14 cellular contexts compared by ENCODE assay signal in genomic region chr2:149104221-149104620, GRCh38.
DNase-seq lines count a peak whose midpoint lies in the region; ATAC-seq, FAIRE-seq and TF ChIP-seq lines count a peak whose summit lies in the region.
"Had no signal": no experiment of that assay in that cellular context is flagged by ENCODE, and none has a peak within 500 bp of the region (broad histone marks: within the 10 kb centered on the region; RNA-seq: fewer than 3 reads in every experiment).

No MANE protein-coding gene starts in this region.

- H3K79me2 ChIP-seq in GM23248 (ENCODE audit: insufficient read depth) (no peaks in the 10 kb centered on the region), keratinocyte (ENCODE audit: control insufficient read depth, insufficient read depth, low read length) (no peaks in the 10 kb centered on the region)

- H3K4me1 ChIP-seq in GM23248 (ENCODE audit: insufficient read depth) (peaks cover 18% of the 10 kb centered on the region; the same call in 1 of the 2 replicates), keratinocyte (ENCODE audit: control insufficient read depth, extremely low read depth, insufficient read depth, low read length) (peaks cover 24% of the 10 kb centered on the region)
- H3K4me1 ChIP-seq: HAP-1 had no signal

- intact Hi-C loops in posterior vena cava (cut with DNase I): no loop called here
- intact Hi-C loops in cardiac septum (cut with DNase I): no loop called here

- dilution Hi-C loops in keratinocyte (cut with MboI; ENCODE audit: extremely low pct_ligation_motif_present, low sequenced_read_pairs): no loop called here

- H3K36me3 ChIP-seq in GM23248 (ENCODE audit: low read depth) (no peaks in the 10 kb centered on the region), bronchial epithelial cell (ENCODE audit: control insufficient read depth, insufficient read depth, low read length) (no peaks in the 10 kb centered on the region), keratinocyte (ENCODE audit: control insufficient read depth in 2 of 2, extremely low read depth in 1 of 2, insufficient read depth in 2 of 2, low read length in 2 of 2) (no peaks in the 10 kb centered on the region)
- H3K36me3 ChIP-seq: HAP-1 had no signal

- H3K27me3 ChIP-seq in GM23248 (replicated peaks; ENCODE audit: insufficient read depth): no peaks in the 10 kb centered on the region
- no peaks in the 10 kb centered on the region for H3K27me3 ChIP-seq in bronchial epithelial cell (ENCODE audit: control insufficient read depth, insufficient read depth, low read length)
- no peaks in the 10 kb centered on the region for H3K27me3 ChIP-seq in keratinocyte (ENCODE audit: control insufficient read depth, extremely low read depth, insufficient read depth, low read length)

- H3K9me1 ChIP-seq in keratinocyte (ENCODE audit: control insufficient read depth, extremely low read depth, insufficient read depth, low read length): no peaks in the 10 kb centered on the region

- no peak overlapping the region for H3K27ac Mint-ChIP-seq in natural killer cell treated with Interleukin-12 subunit alpha and Interleukin-12 subunit beta and Interleukin-15 and Interleukin-18, amount 100 ng/mL, for 72 hours
- H3K27ac Mint-ChIP-seq: CD4-positive, alpha-beta T cell had no signal

- no peak overlapping the region for H3K4me3 ChIP-seq in GM23248
- H3K4me3 ChIP-seq in bronchial epithelial cell (ENCODE audit: low read depth, low read length): no peak overlapping the region
- H3K4me3 ChIP-seq in keratinocyte (ENCODE audit: control insufficient read depth in 2 of 3, extremely low read depth in 1 of 3, insufficient read depth in 2 of 3, low read depth in 1 of 3, low read length in 3 of 3): no peak overlapping the region
- H3K4me3 ChIP-seq: GM12878, HAP-1 had no signal

- H3K9me2 ChIP-seq in GM23248 (ENCODE audit: insufficient read depth): no peaks in the 10 kb centered on the region

- peaks cover 10% of the 10 kb centered on the region for H3K36me3 Mint-ChIP-seq in natural killer cell treated with Interleukin-12 subunit alpha and Interleukin-12 subunit beta and Interleukin-15 and Interleukin-18, amount 100 ng/mL, for 72 hours

- H4K20me1 ChIP-seq in GM23248 (ENCODE audit: insufficient read depth): no peaks in the 10 kb centered on the region
- no peaks in the 10 kb centered on the region for H4K20me1 ChIP-seq in keratinocyte (ENCODE audit: control insufficient read depth, extremely low read depth, insufficient read depth, low read length)

- H3K9me3 ChIP-seq in GM23248 (ENCODE audit: low read depth) (no peaks in the 10 kb centered on the region), keratinocyte (ENCODE audit: control insufficient read depth, low read depth, low read length) (no peaks in the 10 kb centered on the region)
- H3K9me3 ChIP-seq: HAP-1 had no signal

- in situ Hi-C loops in GM23248 (cut with MboI): no loop called here

- no peak for ATAC-seq in natural killer cell treated with Interleukin-12 subunit alpha and Interleukin-12 subunit beta and Interleukin-15 and Interleukin-18, amount 100 ng/mL, for 72 hours
- ATAC-seq: GM12878 had no signal

- TF ChIP-seq CTCF in bronchial epithelial cell (IDR thresholded peaks at IDR 0.05; ENCODE audit: insufficient read depth, low read length, severe bottlenecking): no peak
- no peak for TF ChIP-seq CTCF in keratinocyte (optimal IDR thresholded peaks at IDR 0.05 in 1 of 3, IDR thresholded peaks at IDR 0.05 in 1 of 3, conservative IDR thresholded peaks at IDR 0.05 in 1 of 3; ENCODE audit: extremely low read depth in 1 of 3, insufficient read depth in 2 of 3, low read length in 3 of 3)

- no peak overlapping the region for H2AFZ ChIP-seq in GM23248
- peak overlapping the region; percentile 47 for H2AFZ ChIP-seq in keratinocyte (ENCODE audit: control insufficient read depth, low read length)

- no peaks in the 10 kb centered on the region for H3F3A ChIP-seq in GM23248 (ENCODE audit: insufficient read depth)

- FAIRE-seq in bronchial epithelial cell (lab: Jason Lieb, UNC) (no peak), keratinocyte (lab: Jason Lieb, UNC) (peak; percentile 69)
- FAIRE-seq: D721Med, GM12878 had no signal

- peaks cover 3% of the 10 kb centered on the region for H3K9me3 Mint-ChIP-seq in natural killer cell treated with Interleukin-12 subunit alpha and Interleukin-12 subunit beta and Interleukin-15 and Interleukin-18, amount 100 ng/mL, for 72 hours

- peak overlapping the region; percentile 26 for H3K4me2 ChIP-seq in GM23248 (ENCODE audit: unreplicated experiment)
- peak overlapping the region; percentile 19 for H3K4me2 ChIP-seq in keratinocyte (ENCODE audit: control insufficient read depth, extremely low read depth, insufficient read depth, low read depth, low read length)

- H3K9ac ChIP-seq in GM23248: no peak overlapping the region
- H3K9ac ChIP-seq in keratinocyte (ENCODE audit: control insufficient read depth, extremely low read depth, insufficient read depth, low read length): no peak overlapping the region

- no peak overlapping the region for H3K27ac ChIP-seq in GM23248
- no peak overlapping the region for H3K27ac ChIP-seq in keratinocyte (ENCODE audit: control insufficient read depth, insufficient read depth, low read length)
- H3K27ac ChIP-seq: C4-2B had no signal

- 37 to 42% methylated on average over 1 of the region's 1 CpG for WGBS in GM23248 (ENCODE audit: low coverage in 1 of 2, low lambda C conversion rate in 2 of 2, missing lambda C conversion rate in 2 of 2), 2 experiments

- DNase-seq in GM23248 (peak; percentile 7), bronchial epithelial cell (ENCODE audit: low read depth) (peak; percentile 20), keratinocyte (ENCODE audit: low read depth, low spot score) (peak; percentile 19), posterior vena cava (ENCODE audit: low spot score) (no peak), cardiac septum (ENCODE audit: low spot score) (no peak)
- DNase-seq in natural killer cell treated with Interleukin-12 subunit alpha and Interleukin-12 subunit beta and Interleukin-15 and Interleukin-18, amount 100 ng/mL, for 72 hours (ENCODE audit: low spot score): no peak
- DNase-seq: ACHN; AML-193; Caco-2; CD4-positive, alpha-beta T cell had no signal

- H3K4me3 Mint-ChIP-seq in natural killer cell treated with Interleukin-12 subunit alpha and Interleukin-12 subunit beta and Interleukin-15 and Interleukin-18, amount 100 ng/mL, for 72 hours: no peak overlapping the region
- H3K4me3 Mint-ChIP-seq: CD4-positive, alpha-beta T cell had no signal

- H3K4me1 Mint-ChIP-seq in natural killer cell treated with Interleukin-12 subunit alpha and Interleukin-12 subunit beta and Interleukin-15 and Interleukin-18, amount 100 ng/mL, for 72 hours (ENCODE audit: low read depth in 2 of 2): no peaks in the 10 kb centered on the region

- H3K27me3 Mint-ChIP-seq in natural killer cell treated with Interleukin-12 subunit alpha and Interleukin-12 subunit beta and Interleukin-15 and Interleukin-18, amount 100 ng/mL, for 72 hours: peaks cover 0 to 13% of the 10 kb centered on the region in 2 donors

Comparison
In these comparisons a context has a peak if more than half of its experiments do, and no peak if none do; other contexts are left out.
1. DNase-seq: peak in GM23248 (single experiment), bronchial epithelial cell (single experiment) and keratinocyte (single experiment); none in posterior vena cava (single experiment), natural killer cell treated with Interleukin-12 subunit alpha and Interleukin-12 subunit beta and Interleukin-15 and Interleukin-18, amount 100 ng/mL, for 72 hours (single experiment) and cardiac septum (single experiment).